ENCODE assay signal across 8 cellular contexts in genomic region chr12:121626087-121626852, GRCh38. TPM values are rescaled to one million over a fixed set of nuclear protein-coding genes. Genes with fewer than 3 reads are reported as not detected.
A peak's percentile ranks its signal among the peaks of the same experiment; 100 is the strongest.
DNase-seq lines count a peak whose midpoint lies in the region; TF ChIP-seq lines count a peak whose summit lies in the region.

Gene ORAI1, plus strand, starts transcription at chr12:121626530.

- H3K9me3 ChIP-seq in SK-N-SH: no peaks in the 10 kb centered on the region

- H3K4me1 ChIP-seq in SK-N-SH (ENCODE audit: control insufficient read depth in 1 of 2, insufficient read depth in 2 of 2, low read depth in 1 of 2, low read length in 1 of 2): peaks cover 16 to 23% of the 10 kb centered on the region in 2 experiments; a peak in 3 of 4 replicates

- TF ChIP-seq CTCF in GM06990 (IDR thresholded peaks at IDR 0.05; ENCODE audit: insufficient read depth, low read length, poor library complexity, severe bottlenecking) (no peak), HFFc6 (IDR thresholded peaks at IDR 0.05) (no peak; the same call in 1 of the 2 replicates), SK-N-SH (IDR thresholded peaks at IDR 0.05) (no peak; the same call in 1 of the 2 replicates)

- peak within 1 kb of the TSS; percentile 69; the same call in 1 of the 2 replicates for H3K9ac ChIP-seq in SK-N-SH

- H3K79me2 ChIP-seq in SK-N-SH (ENCODE audit: insufficient read depth): peaks cover 41% of the 10 kb centered on the region

- peak within 1 kb of the TSS; percentile 89 for H3K27ac Mint-ChIP-seq in HFFc6

- WGBS in SK-N-SH (ENCODE audit: low lambda C conversion rate): 0% methylated on average over 9 of the region's 92 CpGs

- no peak for TF ChIP-seq EP300 in SK-N-SH (IDR thresholded peaks at IDR 0.05; ENCODE audit: borderline replicate concordance in 1 of 2, low read depth in 1 of 2, low read length in 1 of 2)

- DNase-seq in GM06990 (ENCODE audit: extremely low read depth, insufficient read length): peak; percentile 95
- peak; percentile 91 for DNase-seq in HFFc6
- peak; percentile 84 for DNase-seq in NCI-H1092 (lab: John Stamatoyannopoulos, UW)
- DNase-seq in SK-N-SH: peak; percentile 99
- DNase-seq in activated naive CD4-positive, alpha-beta T cell treated with anti-CD3 and anti-CD28 coated beads, Interleukin-2, amount 50 U/mL, for 16 hours: peak; percentile 95
- DNase-seq in germinal center (ENCODE audit: low spot score): peak; percentile 96
- DNase-seq in occipital lobe (lab: John Stamatoyannopoulos, UW): peak; percentile 87

- CTCF ChIA-PET in SK-N-SH (lab: Yijun Ruan, JAX): interaction anchor here (0.7 to 5.9 kb wide), 20 partner anchors 9 to 169 kb away, joined by 3 to 86 read pairs (median 4); partner anchors contain the start of gene KDM2B

- H3K4me3 ChIP-seq in GM06990 (replicated peaks; ENCODE audit: low read depth, low read length): peak within 1 kb of the TSS; percentile 89
- H3K4me3 ChIP-seq in SK-N-SH (ENCODE audit: low read depth in 2 of 2, low read length in 1 of 2): peak within 1 kb of the TSS; percentile 63 to 82

- peak within 1 kb of the TSS; percentile 92 for H3K4me2 ChIP-seq in SK-N-SH

- H3K36me3 ChIP-seq in GM06990 (ENCODE audit: control insufficient read depth, insufficient read depth, low read length): peaks cover 2% of the 10 kb centered on the region
- no peaks in the 10 kb centered on the region for H3K36me3 ChIP-seq in SK-N-SH (replicated peaks in 1 of 2; ENCODE audit: control insufficient read depth in 1 of 2, insufficient read depth in 2 of 2, low read length in 1 of 2)

- peaks cover 9% of the 10 kb centered on the region for H3F3A ChIP-seq in SK-N-SH (replicated peaks; ENCODE audit: insufficient read depth)

- H3K4me1 Mint-ChIP-seq in HFFc6 (ENCODE audit: low read depth): peaks cover 37% of the 10 kb centered on the region

- H3K36me3 Mint-ChIP-seq in HFFc6 (ENCODE audit: low read depth): peaks cover 9% of the 10 kb centered on the region; the same call in 1 of the 2 replicates

- no peaks in the 10 kb centered on the region for H3K9me2 ChIP-seq in SK-N-SH

- no peak for TF ChIP-seq RAD21 in SK-N-SH (IDR thresholded peaks at IDR 0.05; ENCODE audit: low read length)

- H3K27ac ChIP-seq in SK-N-SH (ENCODE audit: low read depth in 2 of 2, low read length in 1 of 2) (peak within 1 kb of the TSS; percentile 77 to 84), temporal lobe (ENCODE audit: low read depth, low read length) (peak within 1 kb of the TSS; percentile 80)

- H2AFZ ChIP-seq in SK-N-SH (ENCODE audit: low read depth): peak within 1 kb of the TSS; percentile 98

- no peaks in the 10 kb centered on the region for H3K9me3 Mint-ChIP-seq in HFFc6

- POLR2A ChIA-PET in SK-N-SH (lab: Yijun Ruan, JAX): interaction anchor here (1.0 to 1.7 kb wide), 3 partner anchors 12 to 46 kb away, joined by 4 read pairs; partner anchors contain the start of gene KDM2B

- peak within 1 kb of the TSS; percentile 93 for H3K4me3 Mint-ChIP-seq in HFFc6

- no peaks in the 10 kb centered on the region for H4K20me1 ChIP-seq in SK-N-SH (ENCODE audit: insufficient read depth)

- peaks cover 3% of the 10 kb centered on the region; the same call in 1 of the 2 replicates for H3K27me3 Mint-ChIP-seq in HFFc6 (ENCODE audit: insufficient read depth)

- no peaks in the 10 kb centered on the region for H3K27me3 ChIP-seq in GM06990 (replicated peaks; ENCODE audit: control insufficient read depth, insufficient read depth, low read length)
- H3K27me3 ChIP-seq in SK-N-SH (ENCODE audit: insufficient read depth): no peaks in the 10 kb centered on the region

TF ChIP-seq in SK-N-SH, 30 proteins besides CTCF, POLR2A, EP300 and RAD21:
- TF ChIP-seq NFIC (IDR thresholded peaks at IDR 0.05; ENCODE audit: borderline replicate concordance) (0 out of 2 replicates have a peak, but pooled peaks have one; percentile 8), MAX (IDR thresholded peaks at IDR 0.05; ENCODE audit: low read depth) (0 out of 2 replicates have a peak, but pooled peaks have one; percentile 2), PBX3 (IDR thresholded peaks at IDR 0.05) (no peak), MXI1 (IDR thresholded peaks at IDR 0.05; ENCODE audit: low read depth, low read length) (peak; percentile 36; the same call in 1 of the 2 replicates), POLR2AphosphoS5 (IDR thresholded peaks at IDR 0.05; ENCODE audit: low read depth, low read length) (peak; percentile 71), USF1 (IDR thresholded peaks at IDR 0.05; ENCODE audit: borderline replicate concordance, low read depth) (peak; percentile 97), GATA2 (CRISPR knock-in tag; IDR thresholded peaks at IDR 0.05) (no peak), MEF2A (IDR thresholded peaks at IDR 0.05; ENCODE audit: borderline replicate concordance, low read depth) (no peak), ELF1 (IDR thresholded peaks at IDR 0.05) (no peak), TAF1 (IDR thresholded peaks at IDR 0.05; ENCODE audit: borderline replicate concordance, low read depth, low read length) (no peak), FOXJ3 (CRISPR knock-in tag; IDR thresholded peaks at IDR 0.05) (no peak), RFX5 (IDR thresholded peaks at IDR 0.05; ENCODE audit: low read length) (no peak), SIN3A (IDR thresholded peaks at IDR 0.05; ENCODE audit: borderline replicate concordance, low read depth, low read length) (no peak; the same call in 1 of the 2 replicates), YY1 (IDR thresholded peaks at IDR 0.05; ENCODE audit: low read depth) (no peak), FOSL2 (IDR thresholded peaks at IDR 0.05; ENCODE audit: borderline replicate concordance, low read depth) (no peak), GABPA (IDR thresholded peaks at IDR 0.05; ENCODE audit: low read depth) (no peak), NRF1 (IDR thresholded peaks at IDR 0.05; ENCODE audit: low read depth, low read length) (peak; percentile 53), TEAD4 (IDR thresholded peaks at IDR 0.05; ENCODE audit: borderline replicate concordance, insufficient read depth) (no peak), FOXM1 (IDR thresholded peaks at IDR 0.05; ENCODE audit: low read depth) (no peak), USF2 (IDR thresholded peaks at IDR 0.05; ENCODE audit: borderline replicate concordance, low read depth, low read length) (peak; percentile 77; the same call in 1 of the 2 replicates)

RNA-seq across cellular contexts. Expression of gene ORAI1, which starts in this region (rescaled TPM):
- 10 to 100 TPM; 18.5 to 25.7 (median 22.0) TPM for total RNA-seq in HFFc6 (2021; fragmentation: NEBNext Ultra II Directional; extraction: Animal tissue kit (Norgen Biotek cat#: 25700))
- polyA plus RNA-seq in SK-N-SH (2012; rRNA removed): 13.2 and 16.6 TPM in 2 replicates
- 6.8 and 12.5 TPM in 2 replicates for polyA plus RNA-seq in SK-N-SH (2012; cell fraction: cytosol; rRNA removed)
- polyA plus RNA-seq in SK-N-SH (2012; cell fraction: nucleus; rRNA removed): 6.0 and 6.1 TPM in 2 replicates
- total RNA-seq in occipital lobe (1.9 TPM), temporal lobe (1.2 TPM)

Comparison
In these comparisons a context has a peak if more than half of its experiments do, and no peak if none do; other contexts are left out.
1. Peak in every context shown above with its lines: DNase-seq, H3K4me3 ChIP-seq and H3K27ac ChIP-seq.